17 cellular contexts compared by ENCODE assay signal in genomic region chr1:164624393-164624792, GRCh38.
A peak's percentile ranks its signal among the peaks of the same experiment; 100 is the strongest.
DNase-seq lines count a peak whose midpoint lies in the region; ATAC-seq, FAIRE-seq and TF ChIP-seq lines count a peak whose summit lies in the region.
"Had no signal": no experiment of that assay in that cellular context is flagged by ENCODE, and none has a peak within 500 bp of the region (broad histone marks: within the 10 kb centered on the region; RNA-seq: fewer than 3 reads in every experiment).

No MANE protein-coding gene starts in this region.

- no peaks in the 10 kb centered on the region for H3K9me3 ChIP-seq in A549
- H3K9me3 ChIP-seq in IMR-90 (ENCODE audit: control insufficient read depth, insufficient read depth, low read length) = no peaks in the 10 kb centered on the region

- CTCF ChIA-PET in A549 (lab: Yijun Ruan, JAX) = interaction anchor here (1.0 kb wide), 2 partner anchors 43 to 100 kb away, joined by 3 read pairs; no protein-coding TSS in a partner anchor
- CTCF ChIA-PET in IMR-90 (lab: Yijun Ruan, JAX) = interaction anchor here (0.6 to 1.5 kb wide), 5 partner anchors 10 to 33 kb away, joined by 3 to 4 read pairs (median 3); no protein-coding TSS in a partner anchor

- no peak overlapping the region for H2AK9ac ChIP-seq in IMR-90 (replicated peaks; ENCODE audit: low read depth, low read length, poor library complexity)

- H3K27me3 Mint-ChIP-seq in type B pancreatic cell (no peaks in the 10 kb centered on the region), HFFc6 (ENCODE audit: insufficient read depth) (no peaks in the 10 kb centered on the region; the same call in 1 of the 2 replicates), CD14-positive monocyte (ENCODE audit: low read depth in 3 of 3) (peaks cover 0 to 4% (median 2%) of the 10 kb centered on the region in 3 donors)

- H3K4me3 Mint-ChIP-seq in type B pancreatic cell (no peak overlapping the region), HFFc6 (no peak overlapping the region), CD14-positive monocyte (no peak overlapping the region)
- H3K4me3 Mint-ChIP-seq: CD4-positive, alpha-beta memory T cell; IgD-negative memory B cell had no signal

- DNase-seq in A549 (ENCODE audit: low read depth in 1 of 2, low spot score in 1 of 2) (no peak), IMR-90 (no peak), type B pancreatic cell (ENCODE audit: extremely low spot score, unreplicated experiment) (no peak), HFFc6 (no peak), CD14-positive monocyte (ENCODE audit: low spot score) (no peak), NCI-H526 (lab: John Stamatoyannopoulos, UW) (no peak)
- DNase-seq: AML-193; CD4-positive, alpha-beta memory T cell; DMS153; GF-D8; GOT3; H7 had no signal

- no peak overlapping the region for H3K4me3 ChIP-seq in A549
- H3K4me3 ChIP-seq in IMR-90 (ENCODE audit: insufficient read depth, low read depth, low read length) = no peak overlapping the region

- H3K4me1 Mint-ChIP-seq in type B pancreatic cell (ENCODE audit: unreplicated experiment) (peaks cover 64% of the 10 kb centered on the region), HFFc6 (ENCODE audit: low read depth) (peaks cover 39% of the 10 kb centered on the region), CD14-positive monocyte (peaks cover 7% of the 10 kb centered on the region)

- no peak overlapping the region for H2BK15ac ChIP-seq in IMR-90 (ENCODE audit: low read depth, low read length)

- H3K79me1 ChIP-seq in IMR-90 (ENCODE audit: low read depth in 1 of 2, low read length in 2 of 2) = peaks cover 3 to 11% of the 10 kb centered on the region in 2 experiments; a peak in 2 of 4 replicates

- no peak overlapping the region for H4K91ac ChIP-seq in IMR-90 (ENCODE audit: insufficient read depth, low read depth, low read length)

- no peak overlapping the region for H2AFZ ChIP-seq in IMR-90 (replicated peaks; ENCODE audit: low read length, poor library complexity)

- H2BK20ac ChIP-seq in IMR-90 (ENCODE audit: low read depth, low read length) = no peak overlapping the region

- H2BK5ac ChIP-seq in IMR-90 (ENCODE audit: low read depth, low read length, poor library complexity, severe bottlenecking) = no peak overlapping the region

- no peak overlapping the region for H4K8ac ChIP-seq in IMR-90 (ENCODE audit: low read depth in 2 of 2, low read length in 2 of 2)

- POLR2A ChIA-PET in A549 (lab: Yijun Ruan, JAX) = no interaction called here
- POLR2A ChIA-PET in IMR-90 (lab: Charles Lee; ENCODE audit: unreplicated experiment) = interaction anchor here (0.9 kb wide), 1 partner anchor 54 kb away, joined by 3 read pairs; no protein-coding TSS in a partner anchor

- H3K27me3 ChIP-seq in IMR-90 (ENCODE audit: control insufficient read depth, insufficient read depth, low read length) = no peaks in the 10 kb centered on the region

- H3K27ac Mint-ChIP-seq in type B pancreatic cell = peak overlapping the region; percentile 46
- H3K27ac Mint-ChIP-seq in HFFc6 = no peak overlapping the region
- H3K27ac Mint-ChIP-seq in CD14-positive monocyte = no peak overlapping the region
- H3K27ac Mint-ChIP-seq: CD4-positive, alpha-beta memory T cell; IgD-negative memory B cell had no signal

- H3K23ac ChIP-seq in IMR-90 (ENCODE audit: low read depth, low read length) = no peak overlapping the region

- H3K27ac ChIP-seq in A549 (peak overlapping the region; percentile 57 to 62; a peak in 3 of 6 replicates), IMR-90 (ENCODE audit: insufficient read depth, low read length) (no peak overlapping the region)
- H3K27ac ChIP-seq: C4-2B had no signal

- no TSS peak for BruUV-seq in IMR-90 (replicated peaks; lab: Mats Ljungman, UMichigan)

- H4K20me1 ChIP-seq in IMR-90 (ENCODE audit: insufficient read depth, low read length) = no peaks in the 10 kb centered on the region

- no peak overlapping the region for H3K14ac ChIP-seq in IMR-90 (replicated peaks; ENCODE audit: low read depth, low read length)

- TF ChIP-seq CTCF in A549 (IDR thresholded peaks at IDR 0.05) = no peak
- no peak for TF ChIP-seq CTCF in IMR-90 (conservative IDR thresholded peaks at IDR 0.05; ENCODE audit: low read depth, low read length)
- TF ChIP-seq CTCF in type B pancreatic cell (conservative IDR thresholded peaks at IDR 0.05) = no peak
- no peak for TF ChIP-seq CTCF in HFFc6 (IDR thresholded peaks at IDR 0.05)
- no peak for TF ChIP-seq CTCF in CD14-positive monocyte (IDR thresholded peaks at IDR 0.05)

- intact Hi-C loops in IMR-90 (cut with micrococcal nuclease) (no loop called here), CD14-positive monocyte (cut with micrococcal nuclease) (no loop called here)

- TF ChIP-seq POLR2A in A549 (IDR thresholded peaks at IDR 0.05; ENCODE audit: low read length) = no peak
- TF ChIP-seq POLR2A in IMR-90 (IDR thresholded peaks at IDR 0.05; ENCODE audit: low read depth, low read length) = no peak

- H3K36me3 Mint-ChIP-seq in type B pancreatic cell = peaks cover 61% of the 10 kb centered on the region
- H3K36me3 Mint-ChIP-seq in HFFc6 (ENCODE audit: low read depth) = peaks cover 8% of the 10 kb centered on the region
- no peaks in the 10 kb centered on the region for H3K36me3 Mint-ChIP-seq in CD14-positive monocyte
- H3K36me3 Mint-ChIP-seq: CD4-positive, alpha-beta memory T cell; IgD-negative memory B cell had no signal

- no peak overlapping the region for H2BK120ac ChIP-seq in IMR-90 (ENCODE audit: low read depth, low read length)

- peaks cover 2% of the 10 kb centered on the region; the same call in 1 of the 2 replicates for H3K9me1 ChIP-seq in IMR-90 (ENCODE audit: insufficient read depth, low read length)

- TF ChIP-seq RAD21 in A549 (conservative IDR thresholded peaks at IDR 0.05 in 1 of 2, IDR thresholded peaks at IDR 0.05 in 1 of 2) = no peak
- TF ChIP-seq RAD21 in IMR-90 (IDR thresholded peaks at IDR 0.05; ENCODE audit: low read length) = no peak

- peaks cover 41% of the 10 kb centered on the region for H3K4me1 ChIP-seq in A549
- H3K4me1 ChIP-seq in IMR-90 (ENCODE audit: control insufficient read depth, insufficient read depth, low read length) = peaks cover 7% of the 10 kb centered on the region; the same call in 1 of the 2 replicates

- no peak overlapping the region for H3K56ac ChIP-seq in IMR-90 (ENCODE audit: extremely low read depth, insufficient read depth, low read length)

- ATAC-seq in A549 (no peak), IMR-90 (ENCODE audit: low read depth) (peak; percentile 51)

- 59% methylated on average over 1 of the region's 1 CpG for WGBS in A549 (ENCODE audit: missing lambda C conversion rate)
- no CpG with 5 or more reads among the region's 1 CpG for WGBS in IMR-90 (ENCODE audit: extremely low coverage in 2 of 2, insufficient read length in 1 of 2), 2 experiments

- in situ Hi-C loops in IMR-90 (cut with MboI; ENCODE audit: low sequenced_read_pairs) = no loop called here

- dilution Hi-C loops in IMR-90 (cut with HindIII; ENCODE audit: low sequenced_read_pairs, unreplicated experiment) = no loop called here

- H3K4ac ChIP-seq in IMR-90 (ENCODE audit: low read depth, low read length) = no peak overlapping the region

- no peak for TF ChIP-seq EP300 in A549 (IDR thresholded peaks at IDR 0.05)

- FAIRE-seq in A549 (lab: Jason Lieb, UNC) = no peak
- peak; percentile 55 for FAIRE-seq in islet of Langerhans (lab: Jason Lieb, UNC)
- FAIRE-seq: A204.1, HTR-8/SVneo had no signal

- H2AK5ac ChIP-seq in IMR-90 (ENCODE audit: low read depth, low read length) = no peak overlapping the region

- no peak overlapping the region for H3K9ac ChIP-seq in IMR-90 (ENCODE audit: low read depth, low read length)

- no peak overlapping the region for H3K18ac ChIP-seq in IMR-90 (ENCODE audit: low read depth, low read length)

- H3K9me3 Mint-ChIP-seq in type B pancreatic cell = peaks cover 3% of the 10 kb centered on the region
- no peaks in the 10 kb centered on the region for H3K9me3 Mint-ChIP-seq in HFFc6
- no peaks in the 10 kb centered on the region for H3K9me3 Mint-ChIP-seq in CD14-positive monocyte

- H4K5ac ChIP-seq in IMR-90 (ENCODE audit: low read depth, low read length) = no peak overlapping the region

- H3K36me3 ChIP-seq in IMR-90 (ENCODE audit: control insufficient read depth, insufficient read depth, low read length) = peaks cover 14% of the 10 kb centered on the region

- H3K4me2 ChIP-seq in A549 = peak overlapping the region; percentile 49; the same call in 1 of the 3 replicates
- H3K4me2 ChIP-seq in IMR-90 (ENCODE audit: low read depth, low read length) = no peak overlapping the region

TF ChIP-seq in A549, 52 proteins besides CTCF, POLR2A, EP300 and RAD21 (continues in another document):
- TF ChIP-seq PHF8 (IDR thresholded peaks at IDR 0.05; ENCODE audit: borderline replicate concordance, low read depth) (no peak), MAX (IDR thresholded peaks at IDR 0.05) (no peak), E2F6 (IDR thresholded peaks at IDR 0.05; ENCODE audit: borderline replicate concordance, low read depth) (no peak), HOXA7 (CRISPR knock-in tag; IDR thresholded peaks at IDR 0.05) (no peak), CBX8 (IDR thresholded peaks at IDR 0.05) (no peak), CBX2 (IDR thresholded peaks at IDR 0.05; ENCODE audit: borderline replicate concordance, low read depth) (no peak)

TF ChIP-seq in IMR-90, 13 proteins besides CTCF, POLR2A, EP300 and RAD21 (continues in another document):
- TF ChIP-seq CHD1 (IDR thresholded peaks at IDR 0.05; ENCODE audit: low read depth, low read length) (no peak), RFX5 (IDR thresholded peaks at IDR 0.05; ENCODE audit: low read depth, low read length) (no peak), USF2 (IDR thresholded peaks at IDR 0.05; ENCODE audit: low read depth, low read length) (no peak), SMC3 (IDR thresholded peaks at IDR 0.05; ENCODE audit: low read depth, low read length) (no peak), NFE2L2 (IDR thresholded peaks at IDR 0.05; ENCODE audit: low read depth, low read length) (no peak), FOS (IDR thresholded peaks at IDR 0.05; ENCODE audit: low read depth, low read length) (no peak), CEBPB (IDR thresholded peaks at IDR 0.05; ENCODE audit: low read depth, low read length) (no peak), MAFK (IDR thresholded peaks at IDR 0.05; ENCODE audit: low read depth, low read length) (no peak), MAZ (IDR thresholded peaks at IDR 0.05; ENCODE audit: borderline replicate concordance, low read depth, low read length) (no peak), BHLHE40 (IDR thresholded peaks at IDR 0.05; ENCODE audit: low read depth, low read length) (no peak), RCOR1 (IDR thresholded peaks at IDR 0.05; ENCODE audit: insufficient replicate concordance, low read length) (no peak)
